ENCODE assay signal across 24 cellular contexts in the genomic region with DNA sequence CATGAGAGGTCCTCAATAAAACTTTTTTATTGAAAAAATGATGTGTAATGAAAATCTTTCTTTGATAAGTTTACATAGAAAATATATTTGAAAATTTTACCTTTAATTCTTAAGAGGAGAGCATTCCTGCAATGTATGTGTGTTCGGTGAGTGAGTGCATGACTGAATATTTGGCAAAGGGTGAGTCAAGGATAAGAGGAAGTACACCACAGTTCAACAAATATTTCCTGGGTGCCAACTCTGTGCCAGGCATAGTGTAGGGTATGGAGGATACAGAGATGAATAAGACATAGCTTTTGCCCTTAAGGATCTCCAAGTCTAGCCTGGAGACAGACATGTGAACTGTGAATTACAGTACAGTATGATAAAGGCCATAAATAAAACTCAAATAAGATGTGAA.
"Had no signal": no experiment of that assay in that cellular context is flagged by ENCODE, and none has a peak within 500 bp of the region (broad histone marks: within the 10 kb centered on the region; RNA-seq: fewer than 3 reads in every experiment).

No MANE protein-coding gene starts in this region.

- H3K9me3 Mint-ChIP-seq: memory B cell had no signal

- H3K9me3 ChIP-seq: gastrocnemius medialis, lower lobe of right lung had no signal

- H3K4me1 ChIP-seq: esophagus squamous epithelium, gastrocnemius medialis, heart right ventricle, left lung, lower lobe of right lung had no signal

- H3K27me3 ChIP-seq: esophagus squamous epithelium, gastrocnemius medialis, left lung had no signal

- H3K4me3 ChIP-seq: coronary artery, dorsolateral prefrontal cortex, esophagus squamous epithelium, gastrocnemius medialis, heart right ventricle, left lung, lower lobe of right lung had no signal

- H3K27ac Mint-ChIP-seq: memory B cell; naive thymus-derived CD4-positive, alpha-beta T cell had no signal

- H3K4me1 Mint-ChIP-seq: memory B cell; naive thymus-derived CD4-positive, alpha-beta T cell had no signal

- DNase-seq: dermis blood vessel endothelial cell; dorsolateral prefrontal cortex; effector CD4-positive, alpha-beta T cell; effector memory CD4-positive, alpha-beta T cell; esophagus squamous epithelium; foreskin fibroblast; foreskin melanocyte; gastrocnemius medialis; glutamatergic neuron; head of caudate nucleus; heart right ventricle; hippocampal formation; left cardiac atrium; left lung; left ventricle myocardium superior; lower lobe of right lung; mesendoderm; midbrain; naive thymus-derived CD4-positive, alpha-beta T cell had no signal

- H3K27ac ChIP-seq: coronary artery, dorsolateral prefrontal cortex, esophagus squamous epithelium, gastrocnemius medialis, heart right ventricle, left lung, lower lobe of right lung had no signal

- H3K36me3 Mint-ChIP-seq: memory B cell; naive thymus-derived CD4-positive, alpha-beta T cell had no signal

- ATAC-seq: gastrocnemius medialis; heart right ventricle; left cardiac atrium; left ventricle myocardium superior; lower lobe of right lung; naive thymus-derived CD4-positive, alpha-beta T cell had no signal

- H3K4me3 Mint-ChIP-seq: memory B cell; naive thymus-derived CD4-positive, alpha-beta T cell had no signal

- FAIRE-seq: endothelial cell of umbilical vein, islet of Langerhans, keratinocyte had no signal

- H3K36me3 ChIP-seq: esophagus squamous epithelium, gastrocnemius medialis, heart right ventricle, left lung, lower lobe of right lung had no signal
